Comparison of ENCODE assay signal across 19 cellular contexts in the genomic region with DNA sequence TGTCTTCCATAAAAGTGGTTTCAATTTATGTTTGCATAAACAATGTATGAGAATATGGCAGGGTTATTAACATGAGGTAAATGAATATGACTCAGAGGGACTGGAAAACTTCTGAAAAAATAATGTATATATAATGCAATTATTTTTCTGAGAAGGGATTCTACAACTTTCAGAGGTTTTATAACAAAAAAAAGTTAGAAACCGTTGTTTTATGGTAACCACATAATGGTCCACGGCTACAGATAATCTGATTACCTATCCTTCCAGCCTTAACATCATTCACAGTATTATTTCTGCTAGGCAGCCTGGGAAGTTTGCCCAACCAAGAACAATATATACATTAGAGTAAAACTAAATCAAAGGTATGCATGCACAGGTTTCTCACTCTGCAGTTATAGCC.
DNase-seq lines count a peak whose midpoint lies in the region; ATAC-seq and TF ChIP-seq lines count a peak whose summit lies in the region.
"Had no signal": no experiment of that assay in that cellular context is flagged by ENCODE, and none has a peak within 500 bp of the region (broad histone marks: within the 10 kb centered on the region; RNA-seq: fewer than 3 reads in every experiment).

No MANE protein-coding gene starts in this region.

- peaks cover 9% of the 10 kb centered on the region for H3K36me3 Mint-ChIP-seq in Calu3 (ENCODE audit: insufficient read depth, unreplicated experiment)
- H3K36me3 Mint-ChIP-seq: CD14-positive monocyte; CD8-positive, alpha-beta memory T cell had no signal

- no peaks in the 10 kb centered on the region for H3K4me1 ChIP-seq in mucosa of descending colon (ENCODE audit: low read depth)
- H3K4me1 ChIP-seq: BLaER1 treated with 17β-estradiol and CSF1 and Interleukin-3, amounts not matched to agents 10 nM and 100 nM had no signal

- peak overlapping the region; percentile 86 for H3K27ac Mint-ChIP-seq in Calu3 (ENCODE audit: unreplicated experiment)
- H3K27ac Mint-ChIP-seq: B cell; CD14-positive monocyte; CD4-positive, alpha-beta T cell; CD8-positive, alpha-beta memory T cell; GM23338; H9; HFFc6 had no signal

- no peaks in the 10 kb centered on the region for H3K36me3 ChIP-seq in mucosa of descending colon (ENCODE audit: low read depth)
- H3K36me3 ChIP-seq: BLaER1 treated with 17β-estradiol and CSF1 and Interleukin-3, amounts not matched to agents 10 nM and 100 nM had no signal

- TF ChIP-seq CTCF in Calu3 (IDR thresholded peaks at IDR 0.05; ENCODE audit: unreplicated experiment), result no peak
- TF ChIP-seq CTCF in mucosa of descending colon (IDR thresholded peaks at IDR 0.05), result no peak
- TF ChIP-seq CTCF in GM13976 (IDR thresholded peaks at IDR 0.05; ENCODE audit: borderline replicate concordance, control extremely low read depth, extremely low read depth, insufficient read depth, missing control alignments), result no peak

- peaks cover 47% of the 10 kb centered on the region for H3K4me1 Mint-ChIP-seq in Calu3 (ENCODE audit: low read depth, unreplicated experiment)
- H3K4me1 Mint-ChIP-seq: B cell, CD14-positive monocyte, GM23338, H9 had no signal

- no peaks in the 10 kb centered on the region for H3K9me3 ChIP-seq in mucosa of descending colon
- H3K9me3 ChIP-seq: BLaER1 treated with 17β-estradiol and CSF1 and Interleukin-3, amounts not matched to agents 10 nM and 100 nM had no signal

- intact Hi-C loops in Calu3 (cut with micrococcal nuclease; ENCODE audit: unreplicated experiment), result no loop called here
- intact Hi-C loops in mucosa of descending colon (cut with DNase I, micrococcal nuclease), result no loop called here

- H3K9me3 Mint-ChIP-seq in Calu3 (ENCODE audit: low read depth, unreplicated experiment), result no peaks in the 10 kb centered on the region
- H3K9me3 Mint-ChIP-seq: CD4-positive, alpha-beta T cell; CD8-positive, alpha-beta memory T cell; GM23338; H9; HFFc6 had no signal

- no TSS peak for BruUV-seq in Calu3 (replicated peaks; lab: Mats Ljungman, UMichigan)

- H3K4me3 Mint-ChIP-seq in Calu3 (ENCODE audit: low read depth, unreplicated experiment), result no peak overlapping the region
- H3K4me3 Mint-ChIP-seq: B cell; CD14-positive monocyte; CD4-positive, alpha-beta T cell; CD8-positive, alpha-beta memory T cell; GM23338; H9; HFFc6 had no signal

- CTCF ChIA-PET in Calu3 (lab: Charles Lee), result no interaction called here

- peak; percentile 48 for DNase-seq in NCI-H526 treated with DMSO at 0.1 percent for 48 hours (lab: John Stamatoyannopoulos, UW)
- no peak for DNase-seq in NCI-H526 (lab: John Stamatoyannopoulos, UW)
- no peak for DNase-seq in Calu3
- DNase-seq in NCI-H82 (lab: John Stamatoyannopoulos, UW), result peak; percentile 62
- no peak for DNase-seq in mucosa of descending colon
- no peak for DNase-seq in stimulated activated CD4-positive, alpha-beta T cell treated with anti-CD3 and anti-CD28 coated beads, Interleukin-4, amount 100 ng/mL, for 24 hours
- no peak for DNase-seq in GM13976 (ENCODE audit: low spot score)
- DNase-seq: CD4-positive, alpha-beta T cell; CD8-positive, alpha-beta memory T cell; DMS 273 treated with DMSO at 0.1 percent for 48 hours; DMS79; GDM1; H9; HFFc6 had no signal

- ATAC-seq in mucosa of descending colon, result no peak
- ATAC-seq: GM12878, GM23338 had no signal

- H3K4me3 ChIP-seq in mucosa of descending colon, result no peak overlapping the region
- H3K4me3 ChIP-seq: BLaER1 treated with 17β-estradiol and CSF1 and Interleukin-3, amounts not matched to agents 10 nM and 100 nM; GM12878; GM23338 had no signal

- H3K27me3 Mint-ChIP-seq in Calu3 (ENCODE audit: unreplicated experiment), result no peaks in the 10 kb centered on the region
- H3K27me3 Mint-ChIP-seq: B cell; CD4-positive, alpha-beta T cell had no signal

- in situ Hi-C loops in GM13976 (cut with MboI; ENCODE audit: low sequenced_read_pairs, unreplicated experiment), result no loop called here

Comparison
In these comparisons a context has a peak if more than half of its experiments do, and no peak if none do; other contexts are left out.
1. DNase-seq: peak in NCI-H526 treated with DMSO at 0.1 percent for 48 hours (single experiment) and NCI-H82 (single experiment); none in NCI-H526 (0 of 2), Calu3 (single experiment), mucosa of descending colon (0 of 3), stimulated activated CD4-positive, alpha-beta T cell treated with anti-CD3 and anti-CD28 coated beads, Interleukin-4, amount 100 ng/mL, for 24 hours (single experiment) and GM13976 (single experiment).